7 cellular contexts compared by ENCODE assay signal in the genomic region with DNA sequence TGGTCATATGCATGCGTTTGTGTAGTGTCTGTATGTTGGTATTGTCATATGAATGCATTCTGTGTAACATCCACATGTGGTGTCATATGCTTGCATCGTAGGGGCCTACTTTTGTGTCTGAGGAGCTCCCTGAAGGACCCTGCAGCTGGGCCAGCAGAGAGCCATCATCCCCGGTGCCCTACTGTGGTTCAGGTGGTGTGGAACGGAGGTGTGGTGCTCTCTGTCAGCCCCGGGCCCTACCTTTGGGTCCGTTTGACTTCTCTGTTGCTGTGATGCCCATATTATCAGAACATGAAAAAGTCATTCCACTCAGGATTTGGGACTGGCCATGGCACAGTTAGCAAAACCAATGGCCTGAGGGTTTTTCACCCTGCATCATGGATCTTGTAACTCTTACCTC.
"Had no signal": no experiment of that assay in that cellular context is flagged by ENCODE, and none has a peak within 500 bp of the region (broad histone marks: within the 10 kb centered on the region; RNA-seq: fewer than 3 reads in every experiment).

No MANE protein-coding gene starts in this region.

- H3K4me3 Mint-ChIP-seq: H9 had no signal

- DNase-seq: GM23248, GOT3, H9, HCEC 1CT, IMR-90, KG1 had no signal

- H3K9me3 Mint-ChIP-seq: H9 had no signal

- H3K4me3 ChIP-seq: GM23248, K562 had no signal

- H3K27ac ChIP-seq: GM23248 had no signal

- ATAC-seq: K562 had no signal

- H3K9ac ChIP-seq: GM23248 had no signal
